Comparison of ENCODE assay signal across 8 cellular contexts in genomic region chr16:87318158-87318644, GRCh38. TPM values are rescaled to one million over a fixed set of nuclear protein-coding genes. Genes with fewer than 3 reads are reported as not detected.
A peak's percentile ranks its signal among the peaks of the same experiment; 100 is the strongest.
DNase-seq lines count a peak whose midpoint lies in the region; ATAC-seq and TF ChIP-seq lines count a peak whose summit lies in the region.

No MANE protein-coding gene starts in this region.

- peaks cover 11% of the 10 kb centered on the region for H3K4me1 Mint-ChIP-seq in CD14-positive monocyte
- H3K4me1 Mint-ChIP-seq in dendritic cell treated with granulocyte-macrophage colony-stimulating factor and Interleukin-4, amounts not matched to agents 40 ng/mL and 50 ng/mL, for 4 days (ENCODE audit: low read depth): peaks cover 18% of the 10 kb centered on the region
- H3K4me1 Mint-ChIP-seq in naive thymus-derived CD4-positive, alpha-beta T cell: peaks cover 11 to 23% (median 16%) of the 10 kb centered on the region in 7 donors

- TF ChIP-seq CTCF in CD14-positive monocyte (IDR thresholded peaks at IDR 0.05) (no peak), LNCaP clone FGC (IDR thresholded peaks at IDR 0.05; ENCODE audit: control insufficient read depth, extremely low read depth, insufficient read depth) (no peak)

- POLR2A ChIA-PET in naive thymus-derived CD4-positive, alpha-beta T cell (lab: Charles Lee): interaction anchor here (0.6 to 4.1 kb wide), 4 partner anchors 21 to 76 kb away, joined by 3 to 30 read pairs (median 4); partner anchors contain the start of gene FBXO31

- peak overlapping the region in 5 of 7 donors; percentile 88 to 96 (median 93) for H3K27ac Mint-ChIP-seq in CD14-positive monocyte
- H3K27ac Mint-ChIP-seq in dendritic cell treated with granulocyte-macrophage colony-stimulating factor and Interleukin-4, amounts not matched to agents 40 ng/mL and 50 ng/mL, for 4 days: peak overlapping the region; percentile 95
- peak overlapping the region; percentile 91 to 99 (median 94) for H3K27ac Mint-ChIP-seq in naive thymus-derived CD4-positive, alpha-beta T cell

- no peaks in the 10 kb centered on the region for H3K36me3 Mint-ChIP-seq in CD14-positive monocyte
- H3K36me3 Mint-ChIP-seq in dendritic cell treated with granulocyte-macrophage colony-stimulating factor and Interleukin-4, amounts not matched to agents 40 ng/mL and 50 ng/mL, for 4 days (ENCODE audit: low read depth): peaks cover 17% of the 10 kb centered on the region
- H3K36me3 Mint-ChIP-seq in naive thymus-derived CD4-positive, alpha-beta T cell: peaks cover 0 to 6% (median 0%) of the 10 kb centered on the region in 5 donors

- no peaks in the 10 kb centered on the region for H3K9me3 Mint-ChIP-seq in CD14-positive monocyte
- H3K9me3 Mint-ChIP-seq in dendritic cell treated with granulocyte-macrophage colony-stimulating factor and Interleukin-4, amounts not matched to agents 40 ng/mL and 50 ng/mL, for 4 days: no peaks in the 10 kb centered on the region
- peaks cover 0 to 5% (median 0%) of the 10 kb centered on the region in 11 donors for H3K9me3 Mint-ChIP-seq in naive thymus-derived CD4-positive, alpha-beta T cell

- no peak for ATAC-seq in naive thymus-derived CD4-positive, alpha-beta T cell
- ATAC-seq in HG02970 (IDR thresholded peaks at IDR 0.05; ENCODE audit: low FRiP score, unreplicated experiment): no peak
- no peak for ATAC-seq in HG02571 (IDR thresholded peaks at IDR 0.05; ENCODE audit: unreplicated experiment)

- intact Hi-C loops in CD14-positive monocyte (cut with micrococcal nuclease): loop anchor here (5.0 kb wide), 3 partner anchors 64 to 761 kb away; partner anchors contain the start of genes FBXO31 (in 1 of the 2), MAP1LC3B (in 1 of the 2) and MTHFSD (in 1 of the 2)
- intact Hi-C loops in dendritic cell treated with granulocyte-macrophage colony-stimulating factor and Interleukin-4, amounts not matched to agents 40 ng/mL and 50 ng/mL, for 4 days (cut with micrococcal nuclease): loop anchor here (5.0 kb wide), 1 partner anchor 74 kb away; the partner anchor contains the start of gene MAP1LC3B
- intact Hi-C loops in naive thymus-derived CD4-positive, alpha-beta T cell (cut with micrococcal nuclease): loop anchor here (5.0 to 10.0 kb wide), 2 partner anchors 449 to 637 kb away; partner anchors contain the start of genes BANP (in 1 of the 2) and KLHDC4 (in 1 of the 2)

- H3K27ac ChIP-seq in naive thymus-derived CD4-positive, alpha-beta T cell (ENCODE audit: low read depth, low read length): peak overlapping the region; percentile 91

- H3K27me3 Mint-ChIP-seq in CD14-positive monocyte (ENCODE audit: low read depth in 3 of 3): peaks cover 0 to 4% (median 0%) of the 10 kb centered on the region in 3 donors
- H3K27me3 Mint-ChIP-seq in dendritic cell treated with granulocyte-macrophage colony-stimulating factor and Interleukin-4, amounts not matched to agents 40 ng/mL and 50 ng/mL, for 4 days: peaks cover 3% of the 10 kb centered on the region
- peaks cover 0 to 2% (median 0%) of the 10 kb centered on the region in 5 donors for H3K27me3 Mint-ChIP-seq in naive thymus-derived CD4-positive, alpha-beta T cell

- H3K4me3 ChIP-seq in LNCaP clone FGC (ENCODE audit: low read depth, low read length): peak overlapping the region; percentile 97
- H3K4me3 ChIP-seq in naive thymus-derived CD4-positive, alpha-beta T cell (ENCODE audit: low read length): peak overlapping the region; percentile 86

- DNase-seq in CD14-positive monocyte (ENCODE audit: low spot score) (peak; percentile 0), LNCaP clone FGC (ENCODE audit: low read depth) (peak; percentile 7), NCI-H1048 (lab: John Stamatoyannopoulos, UW) (no peak)
- no peak for DNase-seq in naive thymus-derived CD4-positive, alpha-beta T cell
- DNase-seq in activated CD4-positive, alpha-beta T cell treated with anti-CD3 and anti-CD28 coated beads, Interleukin-2, amount 50 U/mL, for 48 hours: no peak

- H3K9me3 ChIP-seq in naive thymus-derived CD4-positive, alpha-beta T cell (ENCODE audit: control insufficient read depth in 2 of 3, low read length in 3 of 3): no peaks in the 10 kb centered on the region

- H3K36me3 ChIP-seq in naive thymus-derived CD4-positive, alpha-beta T cell (ENCODE audit: control insufficient read depth in 2 of 3, insufficient read depth in 3 of 3, low read length in 3 of 3): peaks cover 0 to 6% (median 0%) of the 10 kb centered on the region in 3 experiments

- peak overlapping the region; percentile 98 to 99 for H3K4me3 Mint-ChIP-seq in CD14-positive monocyte
- peak overlapping the region; percentile 89 for H3K4me3 Mint-ChIP-seq in dendritic cell treated with granulocyte-macrophage colony-stimulating factor and Interleukin-4, amounts not matched to agents 40 ng/mL and 50 ng/mL, for 4 days
- peak overlapping the region; percentile 92 to 100 (median 97) for H3K4me3 Mint-ChIP-seq in naive thymus-derived CD4-positive, alpha-beta T cell

- no peaks in the 10 kb centered on the region for H3K27me3 ChIP-seq in naive thymus-derived CD4-positive, alpha-beta T cell (ENCODE audit: control insufficient read depth in 2 of 2, insufficient read depth in 2 of 2, low read length in 2 of 2)

- H3K4me1 ChIP-seq in naive thymus-derived CD4-positive, alpha-beta T cell (ENCODE audit: control insufficient read depth in 2 of 2, insufficient read depth in 2 of 2, low read length in 2 of 2): peaks cover 8 to 11% of the 10 kb centered on the region in 2 donors

- CTCF ChIA-PET in naive thymus-derived CD4-positive, alpha-beta T cell (lab: Charles Lee): no interaction called here

RNA-seq across cellular contexts. Expression of gene C16orf95, which starts 1.0 kb away (rescaled TPM):
- 1 to 10 TPM; 1.7 to 1.9 TPM for polyA plus RNA-seq in CD14-positive monocyte
- total RNA-seq in naive thymus-derived CD4-positive, alpha-beta T cell: 1 to 10 TPM; 1.3 to 8.6 (median 2.6) TPM
- 1 to 10 TPM; 3.6 to 5.3 TPM for polyA plus RNA-seq in naive thymus-derived CD4-positive, alpha-beta T cell

Comparison
In these comparisons a context has a peak if more than half of its experiments do, and no peak if none do; other contexts are left out.
1. DNase-seq: peak in CD14-positive monocyte (single experiment) and LNCaP clone FGC (single experiment); none in naive thymus-derived CD4-positive, alpha-beta T cell (0 of 9), NCI-H1048 (single experiment) and activated CD4-positive, alpha-beta T cell treated with anti-CD3 and anti-CD28 coated beads, Interleukin-2, amount 50 U/mL, for 48 hours (0 of 2).
2. Peak in every context shown above with its lines, with median percentiles within 50 percentile points of each other: H3K27ac Mint-ChIP-seq and H3K4me3 Mint-ChIP-seq.